ENCODE assay signal across 9 cellular contexts in the genomic region with DNA sequence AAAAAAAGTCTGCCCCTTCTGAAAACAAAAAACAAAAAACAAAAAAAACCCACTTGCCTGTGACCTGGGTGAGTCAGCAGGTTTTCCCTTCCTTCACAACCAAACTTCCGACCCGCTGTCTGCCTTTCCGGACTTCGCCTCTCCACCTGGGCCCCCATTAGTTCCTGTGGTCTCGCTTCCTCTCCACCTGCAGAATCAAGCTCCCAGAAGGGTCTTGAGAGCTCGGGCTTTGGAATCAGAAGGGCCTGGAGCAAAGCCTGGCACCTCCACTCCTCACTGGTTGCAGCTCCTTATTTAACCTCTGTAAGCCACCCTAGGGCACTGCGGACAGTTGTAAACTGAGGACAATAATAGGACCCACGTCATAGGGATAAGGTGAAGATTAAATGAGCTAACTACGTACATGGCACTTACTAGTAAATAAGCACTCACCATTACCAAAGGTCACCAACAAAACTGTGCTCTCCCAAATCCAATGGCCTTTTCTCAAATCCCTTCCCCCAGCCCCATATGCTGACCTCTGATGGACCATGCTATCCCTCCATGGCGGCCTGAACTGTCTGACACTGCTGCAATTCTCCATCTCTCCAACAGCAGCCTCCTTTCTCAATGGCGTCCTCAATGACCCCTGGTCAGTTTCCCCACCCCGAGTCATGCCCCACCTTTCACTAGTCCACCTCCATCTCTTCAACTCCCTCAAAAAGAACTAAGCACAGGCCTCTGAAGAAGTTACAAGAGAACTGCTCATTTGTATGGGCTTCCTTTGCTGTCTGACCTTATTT.
DNase-seq lines count a peak whose midpoint lies in the region; ATAC-seq and TF ChIP-seq lines count a peak whose summit lies in the region.
"Had no signal": no experiment of that assay in that cellular context is flagged by ENCODE, and none has a peak within 500 bp of the region (broad histone marks: within the 10 kb centered on the region; RNA-seq: fewer than 3 reads in every experiment).

No MANE protein-coding gene starts in this region.

- DNase-seq in activated T-helper 2 cell treated with anti-CD3 and anti-CD28 coated beads, Interferon-gamma antibody, Interleukin-2, Interleukin-4, amounts not matched to agents 10 μg/mL and 5 μg/mL and 100 μg/mL, durations not matched to agents 14 hours and 24 hours and 36 hours (ENCODE audit: low spot score), result no peak
- DNase-seq in spleen (peak; percentile 82), DMS153 treated with DMSO at 0.1 percent for 48 hours (lab: John Stamatoyannopoulos, UW; ENCODE audit: unreplicated experiment) (no peak), cerebellum (ENCODE audit: low spot score) (no peak), EL (no peak)
- DNase-seq: foreskin keratinocyte, NCI-H524 had no signal

- ATAC-seq in GM19351 (IDR thresholded peaks at IDR 0.05; ENCODE audit: unreplicated experiment) (peak; percentile 57), HG03342 (IDR thresholded peaks at IDR 0.05; ENCODE audit: unreplicated experiment) (peak; percentile 54)
- ATAC-seq: foreskin keratinocyte had no signal

- peaks cover 56% of the 10 kb centered on the region for H3K4me1 Mint-ChIP-seq in activated T-helper 2 cell treated with anti-CD3 and anti-CD28 coated beads, Interferon-gamma antibody, Interleukin-2, Interleukin-4, amounts not matched to agents 10 μg/mL and 5 μg/mL and 100 μg/mL, durations not matched to agents 14 hours and 24 hours and 36 hours (ENCODE audit: low read depth)

- peaks cover 29 to 96% (median 67%) of the 10 kb centered on the region in 6 donors for H3K4me1 ChIP-seq in spleen

- H3K27me3 ChIP-seq in spleen (replicated peaks in 1 of 7), result no peaks in the 10 kb centered on the region
- H3K27me3 ChIP-seq: foreskin keratinocyte had no signal

- peak overlapping the region; percentile 28 for H3K4me3 Mint-ChIP-seq in activated T-helper 2 cell treated with anti-CD3 and anti-CD28 coated beads, Interferon-gamma antibody, Interleukin-2, Interleukin-4, amounts not matched to agents 10 μg/mL and 5 μg/mL and 100 μg/mL, durations not matched to agents 14 hours and 24 hours and 36 hours (ENCODE audit: low read depth)

- H3K9me3 ChIP-seq in spleen, result no peaks in the 10 kb centered on the region

- H3K9me3 Mint-ChIP-seq in activated T-helper 2 cell treated with anti-CD3 and anti-CD28 coated beads, Interferon-gamma antibody, Interleukin-2, Interleukin-4, amounts not matched to agents 10 μg/mL and 5 μg/mL and 100 μg/mL, durations not matched to agents 14 hours and 24 hours and 36 hours, result no peaks in the 10 kb centered on the region

- peaks cover 0 to 96% (median 51%) of the 10 kb centered on the region in 6 donors for H3K36me3 ChIP-seq in spleen

- no peak for TF ChIP-seq POLR2A in spleen (IDR thresholded peaks at IDR 0.05)

- no peak overlapping the region for H3K4me3 ChIP-seq in spleen

- H3K27ac Mint-ChIP-seq in activated T-helper 2 cell treated with anti-CD3 and anti-CD28 coated beads, Interferon-gamma antibody, Interleukin-2, Interleukin-4, amounts not matched to agents 10 μg/mL and 5 μg/mL and 100 μg/mL, durations not matched to agents 14 hours and 24 hours and 36 hours, result peak overlapping the region; percentile 74

- no peaks in the 10 kb centered on the region for H3K27me3 Mint-ChIP-seq in activated T-helper 2 cell treated with anti-CD3 and anti-CD28 coated beads, Interferon-gamma antibody, Interleukin-2, Interleukin-4, amounts not matched to agents 10 μg/mL and 5 μg/mL and 100 μg/mL, durations not matched to agents 14 hours and 24 hours and 36 hours (ENCODE audit: low read depth)

- peak overlapping the region in 7 of 8 donors; percentile 39 to 81 (median 70) for H3K27ac ChIP-seq in spleen
- H3K27ac ChIP-seq: foreskin keratinocyte had no signal

- no peak for TF ChIP-seq CTCF in spleen (IDR thresholded peaks at IDR 0.05 in 8 of 11, conservative IDR thresholded peaks at IDR 0.05 in 3 of 11)

- intact Hi-C loops in activated T-helper 2 cell treated with anti-CD3 and anti-CD28 coated beads, Interferon-gamma antibody, Interleukin-2, Interleukin-4, amounts not matched to agents 10 μg/mL and 5 μg/mL and 100 μg/mL, durations not matched to agents 14 hours and 24 hours and 36 hours (cut with micrococcal nuclease), result no loop called here
- intact Hi-C loops in spleen (cut with DNase I; ENCODE audit: low total_unique reads), result loop anchor here (10.0 kb wide), 2 partner anchors 65 to 125 kb away; a partner anchor contains a TSS

- H3K36me3 Mint-ChIP-seq in activated T-helper 2 cell treated with anti-CD3 and anti-CD28 coated beads, Interferon-gamma antibody, Interleukin-2, Interleukin-4, amounts not matched to agents 10 μg/mL and 5 μg/mL and 100 μg/mL, durations not matched to agents 14 hours and 24 hours and 36 hours (ENCODE audit: low read depth), result peaks cover 74% of the 10 kb centered on the region

- 40 to 58% (median 45%) methylated on average over 12 of the region's 12 CpGs for WGBS in spleen, 5 donors
